In the genomic region with DNA sequence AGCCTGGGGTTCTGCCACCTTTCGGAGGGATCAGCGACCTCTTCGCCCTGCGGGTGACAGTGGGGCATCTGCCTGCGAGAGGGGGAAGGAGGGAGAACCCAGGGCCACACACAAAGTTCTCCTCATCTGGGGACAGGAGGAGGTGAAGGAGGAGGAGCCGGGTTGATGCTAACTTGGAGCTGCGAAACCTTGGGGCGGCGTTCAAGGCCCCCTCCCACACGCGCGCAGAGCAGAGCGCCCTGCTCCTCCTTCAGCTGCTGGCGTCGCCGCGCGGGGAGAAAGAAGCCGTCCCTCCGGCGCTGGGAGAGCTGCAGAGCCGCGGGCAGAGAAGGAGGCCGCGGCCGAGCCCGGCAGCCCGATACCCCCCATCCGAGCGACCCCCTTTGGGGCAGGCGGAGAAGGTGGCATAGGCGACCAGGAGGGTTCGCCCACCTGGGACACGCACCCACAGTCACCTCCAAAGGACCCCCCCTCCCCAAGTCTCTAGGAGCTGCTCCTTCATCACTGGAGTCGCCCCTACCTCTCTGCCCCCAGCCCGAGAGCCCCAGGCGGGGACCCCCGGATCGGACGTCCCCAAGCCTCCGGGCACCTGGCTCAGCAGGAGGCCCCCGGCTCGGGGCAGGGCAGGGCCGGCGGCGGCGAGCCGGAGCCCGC, we compare ENCODE assay signal across 8 cellular contexts. TPM values are rescaled to one million over a fixed set of nuclear protein-coding genes. Genes with fewer than 3 reads are reported as not detected.
DNase-seq lines count a peak whose midpoint lies in the region; ATAC-seq, FAIRE-seq and TF ChIP-seq lines count a peak whose summit lies in the region.

A gene with protein sequence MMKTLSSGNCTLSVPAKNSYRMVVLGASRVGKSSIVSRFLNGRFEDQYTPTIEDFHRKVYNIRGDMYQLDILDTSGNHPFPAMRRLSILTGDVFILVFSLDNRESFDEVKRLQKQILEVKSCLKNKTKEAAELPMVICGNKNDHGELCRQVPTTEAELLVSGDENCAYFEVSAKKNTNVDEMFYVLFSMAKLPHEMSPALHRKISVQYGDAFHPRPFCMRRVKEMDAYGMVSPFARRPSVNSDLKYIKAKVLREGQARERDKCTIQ (plus strand): TSS at position 232 of the 654 bp plus-strand sequence. CDS start 5,979 bp downstream, outside the sequence.

- no peaks in the 10 kb centered on the region for H3K36me3 ChIP-seq in BJ (ENCODE audit: control insufficient read depth, insufficient read depth, low read length)
- H3K36me3 ChIP-seq in HAP-1 (replicated peaks): no peaks in the 10 kb centered on the region
- no peaks in the 10 kb centered on the region for H3K36me3 ChIP-seq in SU-DHL-6 (ENCODE audit: low read length)
- H3K36me3 ChIP-seq in breast epithelium: no peaks in the 10 kb centered on the region
- H3K36me3 ChIP-seq in HepG2 (replicated peaks in 1 of 2; ENCODE audit: control insufficient read depth in 1 of 2, insufficient read depth in 2 of 2, low read length in 2 of 2): no peaks in the 10 kb centered on the region

- no TSS peak for BruUV-seq in HepG2 (replicated peaks; lab: Mats Ljungman, UMichigan)

- H3K4me2 ChIP-seq in SU-DHL-6 (ENCODE audit: low read depth, low read length, poor library complexity, severe bottlenecking) (peak within 1 kb of the TSS; percentile 78), HepG2 (ENCODE audit: low read depth, low read length) (peak within 1 kb of the TSS; percentile 78)

- peak within 1 kb of the TSS; percentile 88 for H2AFZ ChIP-seq in SU-DHL-6 (ENCODE audit: low read depth, low read length, severe bottlenecking)
- H2AFZ ChIP-seq in HepG2 (ENCODE audit: low read length): no peak within 1 kb of the TSS

- H4K20me1 ChIP-seq in SU-DHL-6 (ENCODE audit: low read depth, low read length) (no peaks in the 10 kb centered on the region), HepG2 (ENCODE audit: insufficient read depth, low read length) (no peaks in the 10 kb centered on the region)

- peak within 1 kb of the TSS; percentile 31; the same call in 1 of the 2 replicates for H3K9ac ChIP-seq in SU-DHL-6 (ENCODE audit: low read length)
- no peak within 1 kb of the TSS for H3K9ac ChIP-seq in HepG2 (ENCODE audit: insufficient read depth, low read depth, low read length)

- H3K27ac ChIP-seq in SU-DHL-6 (ENCODE audit: low read depth, low read length) (no peak within 1 kb of the TSS), breast epithelium (peak within 1 kb of the TSS; percentile 60 to 68), HepG2 (ENCODE audit: extremely low read length, insufficient read depth, low read length) (no peak within 1 kb of the TSS)

- H3K4me1 ChIP-seq in HAP-1 (no peaks in the 10 kb centered on the region; the same call in 1 of the 2 replicates), breast epithelium (peaks cover 4 to 10% of the 10 kb centered on the region in 2 donors), HepG2 (ENCODE audit: insufficient read depth, low read length) (peaks cover 25% of the 10 kb centered on the region)

- intact Hi-C loops in breast epithelium (cut with DNase I; ENCODE audit: low total_unique reads) (no loop called here), HepG2 (cut with micrococcal nuclease; ENCODE audit: unreplicated experiment) (no loop called here)

- TF ChIP-seq CTCF in BJ (IDR thresholded peaks at IDR 0.05; ENCODE audit: insufficient read depth, low read depth, low read length) (no peak), SU-DHL-6 (IDR thresholded peaks at IDR 0.05; ENCODE audit: insufficient read depth, low read length, poor library complexity, severe bottlenecking) (no peak), breast epithelium (IDR thresholded peaks at IDR 0.05) (no peak), HepG2 (CRISPR knock-in tag; IDR thresholded peaks at IDR 0.05) (no peak)

- no peak for TF ChIP-seq POLR2A in breast epithelium (IDR thresholded peaks at IDR 0.05)
- TF ChIP-seq POLR2A in HepG2 (IDR thresholded peaks at IDR 0.05; ENCODE audit: insufficient read depth in 1 of 2, low read depth in 2 of 2, low read length in 2 of 2): no peak

- no peaks in the 10 kb centered on the region for H3K79me2 ChIP-seq in SU-DHL-6 (ENCODE audit: insufficient read depth, low read length)
- no peaks in the 10 kb centered on the region for H3K79me2 ChIP-seq in HepG2 (ENCODE audit: insufficient read depth, low read length)

- no peaks in the 10 kb centered on the region for H3K9me3 ChIP-seq in HAP-1
- no peaks in the 10 kb centered on the region for H3K9me3 ChIP-seq in SU-DHL-6 (ENCODE audit: insufficient read depth, low read length)
- no peaks in the 10 kb centered on the region for H3K9me3 ChIP-seq in breast epithelium
- H3K9me3 ChIP-seq in HepG2 (ENCODE audit: low read length): no peaks in the 10 kb centered on the region

- H3K4me3 ChIP-seq in BJ (ENCODE audit: low read depth, low read length) (peak within 1 kb of the TSS; percentile 58), HAP-1 (peak within 1 kb of the TSS; percentile 36), SU-DHL-6 (ENCODE audit: insufficient read depth, low read length, poor library complexity, severe bottlenecking) (peak within 1 kb of the TSS; percentile 49), breast epithelium (peak within 1 kb of the TSS; percentile 35 to 75 (median 57)), HepG2 (replicated peaks in 1 of 3; ENCODE audit: insufficient read depth in 1 of 3, low read depth in 2 of 3, low read length in 3 of 3) (peak within 1 kb of the TSS; percentile 37 to 73 (median 49))

- POLR2A ChIA-PET in BJ (lab: Charles Lee) (interaction anchor here (0.6 kb wide), 1 partner anchor 206 kb away, joined by 3 read pairs; no protein-coding TSS in a partner anchor), HepG2 (lab: Yijun Ruan, JAX) (interaction anchor here (1.8 kb wide), 1 partner anchor 12 kb away, joined by 4 read pairs; no protein-coding TSS in a partner anchor)

- FAIRE-seq in HepG2 (lab: Jason Lieb, UNC): no peak

- TF ChIP-seq EP300 in HepG2 (IDR thresholded peaks at IDR 0.05; ENCODE audit: low read depth in 2 of 2, low read length in 2 of 2) (no peak), HepG2 (CRISPR knock-in tag; IDR thresholded peaks at IDR 0.05; ENCODE audit: borderline replicate concordance) (no peak)

- H3K27me3 ChIP-seq in BJ (ENCODE audit: control insufficient read depth, insufficient read depth, low read length) (peaks cover 15% of the 10 kb centered on the region), HAP-1 (ENCODE audit: low read depth) (peaks cover 29% of the 10 kb centered on the region), SU-DHL-6 (ENCODE audit: low read length) (no peaks in the 10 kb centered on the region), breast epithelium (no peaks in the 10 kb centered on the region), HepG2 (ENCODE audit: control insufficient read depth in 1 of 2, insufficient read depth in 2 of 2, low read length in 2 of 2) (peaks cover 9 to 63% of the 10 kb centered on the region in 2 experiments)

- H3K9me2 ChIP-seq in SU-DHL-6 (replicated peaks; ENCODE audit: insufficient read depth, low read length): no peaks in the 10 kb centered on the region

- no CpG with 5 or more reads among the region's 49 CpGs for WGBS in HepG2 (ENCODE audit: low lambda C conversion rate)

- CTCF ChIA-PET in BJ (lab: Yijun Ruan, JAX): interaction anchor here (1.0 to 1.3 kb wide), 4 partner anchors 9 to 190 kb away, joined by 3 to 5 read pairs (median 5); no protein-coding TSS in a partner anchor
- CTCF ChIA-PET in HepG2 (lab: Yijun Ruan, JAX; ENCODE audit: low intra/inter-chr PET ratio, low total read pairs): no interaction called here

- in situ Hi-C loops in HAP-1 (cut with MboI; ENCODE audit: low sequenced_read_pairs) (no loop called here), HepG2 (cut with HindIII; ENCODE audit: extremely low pct_ligation_motif_present, low pct_unique_long_range_greater_than_20kb) (no loop called here)

- TF ChIP-seq RAD21 in HepG2 (CRISPR knock-in tag; IDR thresholded peaks at IDR 0.05): no peak

- DNase-seq in BJ (ENCODE audit: low read depth) (no peak), HAP-1 (ENCODE audit: low spot score in 2 of 2) (peak; percentile 13 to 66), breast epithelium (ENCODE audit: low spot score in 2 of 2) (peak in 1 of 2 donors; percentile 38), HepG2 (ENCODE audit: low spot score) (no peak), NCI-H1436 (lab: John Stamatoyannopoulos, UW) (no peak), NCI-H2107 (lab: John Stamatoyannopoulos, UW) (no peak)
- DNase-seq in stimulated activated CD4-positive, alpha-beta T cell treated with anti-CD3 and anti-CD28 coated beads, Interleukin-4, amount 100 ng/mL, for 48 hours (ENCODE audit: low read depth in 2 of 2): peak; percentile 21 to 34

- ATAC-seq in HepG2: peak; percentile 9; the same call in 1 of the 3 replicates

- H3F3A ChIP-seq in SU-DHL-6 (ENCODE audit: insufficient read depth): peaks cover 3% of the 10 kb centered on the region; the same call in 1 of the 2 replicates

TF ChIP-seq in HepG2, 621 proteins besides CTCF, POLR2A, EP300 and RAD21 (continues in another document):
- no peak for TF ChIP-seq PHB2 (IDR thresholded peaks at IDR 0.05; ENCODE audit: partially characterized antibody)
- 0 out of 2 replicates have a peak, but pooled peaks have one; percentile 42 for TF ChIP-seq EZH2 (conservative IDR thresholded peaks at IDR 0.05; ENCODE audit: low read depth, low read length)

RNA-seq across cellular contexts. Expression of the gene that starts here (rescaled TPM):
- polyA plus RNA-seq in BJ (2011; rRNA removed): 0.45 and 1.2 TPM in 2 replicates
- 1.5 and 2.4 TPM in 2 replicates for polyA minus RNA-seq in BJ (2011; rRNA and poly(A)+ RNA removed)
- total RNA-seq in breast epithelium: 1 to 10 TPM in 1 of 3 donors, under 1 TPM in 2; 0.16 to 1.3 (median 0.88) TPM
- not detected in 2 replicates for total RNA-seq in HepG2 (2016; rRNA removed; fragmentation: Illumina TruSeq; extraction: Trizol)
- not detected in 2 replicates for total RNA-seq in HepG2 (2016; cell fraction: cytosol; rRNA removed; fragmentation: Illumina TruSeq; extraction: Trizol; ENCODE audit: low read depth)
- not detected in 2 replicates for total RNA-seq in HepG2 (2016; cell fraction: insoluble cytoplasmic fraction; rRNA removed; fragmentation: Illumina TruSeq; extraction: Trizol)
- total RNA-seq in HepG2 (2016; cell fraction: membrane; rRNA removed; fragmentation: Illumina TruSeq; extraction: Trizol): not detected in 2 replicates
- not detected in 2 replicates for total RNA-seq in HepG2 (2016; cell fraction: nucleus; rRNA removed; fragmentation: Illumina TruSeq; extraction: Trizol)
- not detected in 2 replicates for polyA plus RNA-seq in HepG2 (2011; rRNA removed)
- not detected in 2 replicates for polyA plus RNA-seq in HepG2 (2011; cell fraction: cytosol; rRNA removed)
- polyA plus RNA-seq in HepG2 (2011; cell fraction: nucleus; rRNA removed): not detected in 2 replicates
- not detected in 2 replicates for polyA plus RNA-seq in HepG2 (2012)
- not detected in 2 replicates for polyA plus RNA-seq in HepG2 (2016; cell fraction: cytosol; fragmentation: Illumina TruSeq; extraction: Trizol; ENCODE audit: low read depth)
- polyA plus RNA-seq in HepG2 (2016; cell fraction: insoluble cytoplasmic fraction; fragmentation: Illumina TruSeq; extraction: Trizol; ENCODE audit: low read depth): not detected in 2 replicates
- polyA plus RNA-seq in HepG2 (2016; cell fraction: membrane; fragmentation: Illumina TruSeq; extraction: Trizol; ENCODE audit: low read depth): not detected in 2 replicates
- not detected in 2 replicates for polyA plus RNA-seq in HepG2 (2016; cell fraction: nucleus; fragmentation: Illumina TruSeq; extraction: Trizol; ENCODE audit: insufficient read depth, low read depth)
- polyA minus RNA-seq in HepG2 (2011; rRNA and poly(A)+ RNA removed; ENCODE audit: low replicate concordance): 0.14 TPM in 1 of 2 replicates, not detected in the other
- not detected in 2 replicates for polyA minus RNA-seq in HepG2 (2011; cell fraction: cytosol; rRNA and poly(A)+ RNA removed)
- polyA minus RNA-seq in HepG2 (2011; cell fraction: nucleus; rRNA and poly(A)+ RNA removed): not detected in 2 replicates

Comparison
In these comparisons a context has a peak if more than half of its experiments do, and no peak if none do; other contexts are left out.
1. Peak in ATAC-seq, H3K4me3 ChIP-seq and H3K4me2 ChIP-seq in HepG2; RNA of the gene not detected or under 1 TPM.
2. DNase-seq: peak in HAP-1 (2 of 2) and stimulated activated CD4-positive, alpha-beta T cell treated with anti-CD3 and anti-CD28 coated beads, Interleukin-4, amount 100 ng/mL, for 48 hours (2 of 2); none in BJ (single experiment), HepG2 (single experiment), NCI-H1436 (single experiment) and NCI-H2107 (single experiment).
3. H3K27ac ChIP-seq: peak in breast epithelium (2 of 2); none in SU-DHL-6 (single experiment) and HepG2 (single experiment).
4. Peak in every context shown above with its lines, with median percentiles within 50 percentile points of each other: H3K4me3 ChIP-seq.